Comparison of ENCODE assay signal across 18 cellular contexts in the genomic region with DNA sequence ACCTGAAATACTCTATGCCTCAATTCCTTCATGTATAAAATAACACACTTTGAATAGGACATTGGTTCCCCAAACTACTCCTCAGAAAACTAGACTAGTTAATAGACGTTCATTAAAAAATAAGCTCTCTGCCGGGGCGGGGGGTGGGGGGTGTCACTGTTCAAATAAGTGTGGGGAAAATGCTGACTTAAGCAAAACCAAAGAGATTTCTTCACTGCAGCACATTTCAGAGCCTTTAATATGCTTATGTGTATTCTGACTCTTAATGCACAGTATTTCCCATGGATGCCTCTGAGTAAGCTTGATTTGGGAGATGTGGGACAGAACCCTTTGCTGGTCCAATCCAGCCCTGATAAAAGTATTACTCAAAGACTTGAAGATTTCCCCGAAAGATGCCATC.
"Had no signal": no experiment of that assay in that cellular context is flagged by ENCODE, and none has a peak within 500 bp of the region (broad histone marks: within the 10 kb centered on the region; RNA-seq: fewer than 3 reads in every experiment).

No MANE protein-coding gene starts in this region.

- H3K9ac ChIP-seq: SK-N-SH had no signal

- H3K9me3 ChIP-seq: SK-N-SH had no signal

- H3K4me3 Mint-ChIP-seq: IgD-negative memory B cell had no signal

- H3K27ac Mint-ChIP-seq: IgD-negative memory B cell had no signal

- H3K4me1 Mint-ChIP-seq: IgD-negative memory B cell had no signal

- H3K36me3 Mint-ChIP-seq: IgD-negative memory B cell had no signal

- DNase-seq: KBM-7, NCI-H1092, NCI-H1105 treated with DMSO at 0.1 percent for 48 hours, NCI-H1417 treated with DMSO at 0.1 percent for 48 hours, NCI-H146, NCI-H1694 treated with DMSO at 0.1 percent for 48 hours, NCI-H1930, NCI-H2081, NCI-H2107, NCI-H2227 treated with DMSO at 0.1 percent for 48 hours, NCI-H524 treated with DMSO at 0.1 percent for 48 hours, NCI-H69, NCI-H774, RPMI8226, SHP77, SK-N-SH had no signal

- H3K4me2 ChIP-seq: SK-N-SH had no signal

- FAIRE-seq: RCC 7860 had no signal
